ENCODE assay signal across 22 cellular contexts in the genomic region with DNA sequence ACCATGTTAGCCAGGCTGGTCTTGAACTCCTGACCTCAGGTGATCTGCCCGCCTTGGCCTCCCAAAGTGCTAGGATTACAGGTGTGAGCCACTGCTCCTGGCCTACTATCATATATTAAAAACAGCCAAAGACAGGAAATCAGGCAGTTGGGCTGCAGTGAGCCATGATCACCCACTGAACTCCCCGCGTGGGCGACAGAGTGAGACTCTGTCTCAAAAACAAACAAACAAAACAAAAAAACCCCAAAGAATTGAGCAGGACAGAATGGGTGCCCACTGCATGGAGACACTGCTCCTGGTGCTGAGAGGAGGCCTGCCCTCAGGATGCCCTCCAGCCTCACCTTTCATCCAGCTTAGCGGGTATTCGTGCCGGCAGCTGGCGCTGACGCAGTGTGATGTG. TPM values are rescaled to one million over a fixed set of nuclear protein-coding genes. Genes with fewer than 3 reads are reported as not detected.
DNase-seq lines count a peak whose midpoint lies in the region; ATAC-seq, FAIRE-seq and TF ChIP-seq lines count a peak whose summit lies in the region.
"Had no signal": no experiment of that assay in that cellular context is flagged by ENCODE, and none has a peak within 500 bp of the region (broad histone marks: within the 10 kb centered on the region; RNA-seq: fewer than 3 reads in every experiment).

No MANE protein-coding gene starts in this region.

- POLR2A ChIA-PET in CD4-positive, alpha-beta memory T cell (lab: Charles Lee; ENCODE audit: partially characterized antibody): interaction anchor here (0.8 to 1.4 kb wide), 2 partner anchors 13 to 17 kb away, joined by 3 read pairs; a partner anchor contains a TSS
- POLR2A ChIA-PET in K562 (lab: Yijun Ruan, JAX): interaction anchor here (0.7 to 1.0 kb wide), 3 partner anchors 17 to 345 kb away, joined by 3 to 5 read pairs (median 3); a partner anchor contains a TSS
- POLR2A ChIA-PET in activated CD4-positive, alpha-beta T cell treated with anti-CD3 and anti-CD28 coated beads, Interleukin-2, amount 10 ng/mL, durations not matched to agents 7 days and 5 days (lab: Charles Lee): no interaction called here

- H3K36me3 ChIP-seq in BLaER1: peaks cover 34% of the 10 kb centered on the region
- peaks cover 5% of the 10 kb centered on the region for H3K36me3 ChIP-seq in CD4-positive, alpha-beta memory T cell (ENCODE audit: insufficient read depth, low read length)
- peaks cover 8% of the 10 kb centered on the region; the same call in 2 of the 3 replicates for H3K36me3 ChIP-seq in K562 (ENCODE audit: control insufficient read depth, insufficient read depth, low read length)
- H3K36me3 ChIP-seq in mesenchymal stem cell (ENCODE audit: control insufficient read depth in 1 of 2, insufficient read depth in 2 of 2, low read depth in 1 of 2, low read length in 2 of 2): peaks cover 35 to 45% of the 10 kb centered on the region in 2 experiments
- H3K36me3 ChIP-seq: HAP-1 had no signal

- no TSS peak for BruUV-seq in K562 (replicated peaks; lab: Mats Ljungman, UMichigan)

- no peak overlapping the region for H3K4me3 Mint-ChIP-seq in CD4-positive, alpha-beta memory T cell
- H3K4me3 Mint-ChIP-seq in nephron (no peak overlapping the region), endothelial cell (ENCODE audit: unreplicated experiment) (no peak overlapping the region)
- H3K4me3 Mint-ChIP-seq in activated CD4-positive, alpha-beta T cell treated with anti-CD3 and anti-CD28 coated beads, Interleukin-2, amount 10 ng/mL, durations not matched to agents 7 days and 5 days: no peak overlapping the region

- H3K4me1 Mint-ChIP-seq in CD4-positive, alpha-beta memory T cell: peaks cover 5 to 30% (median 15%) of the 10 kb centered on the region in 4 donors
- peaks cover 18% of the 10 kb centered on the region for H3K4me1 Mint-ChIP-seq in nephron
- H3K4me1 Mint-ChIP-seq in endothelial cell (ENCODE audit: unreplicated experiment): peaks cover 6% of the 10 kb centered on the region
- H3K4me1 Mint-ChIP-seq in activated CD4-positive, alpha-beta T cell treated with anti-CD3 and anti-CD28 coated beads, Interleukin-2, amount 10 ng/mL, durations not matched to agents 7 days and 5 days: peaks cover 16% of the 10 kb centered on the region

- H3K79me2 ChIP-seq in K562 (ENCODE audit: control insufficient read depth, insufficient read depth, low read length): no peaks in the 10 kb centered on the region

- H3K4me2 ChIP-seq in BLaER1: peak overlapping the region; percentile 54
- H3K4me2 ChIP-seq in K562 (ENCODE audit: insufficient read depth, low read length): no peak overlapping the region
- H3K4me2 ChIP-seq in mesenchymal stem cell (ENCODE audit: low read length, poor library complexity, severe bottlenecking): no peak overlapping the region

- intact Hi-C loops in CD4-positive, alpha-beta memory T cell (cut with micrococcal nuclease): no loop called here
- intact Hi-C loops in K562 (cut with micrococcal nuclease): no loop called here

- no peak for TF ChIP-seq POLR2A in K562 (conservative IDR thresholded peaks at IDR 0.05)

- ATAC-seq in K562: no peak
- ATAC-seq: Right ventricle myocardium inferior, SK-N-SH treated with all-trans-retinoic acid at 6 μM for 48 hours had no signal

- H3K4me1 ChIP-seq in BLaER1 (peaks cover 65% of the 10 kb centered on the region), K562 (replicated peaks in 1 of 2; ENCODE audit: control insufficient read depth in 2 of 2, insufficient read depth in 2 of 2, low read length in 2 of 2) (peaks cover 24 to 56% of the 10 kb centered on the region in 2 experiments; a peak in 4 of 5 replicates), mesenchymal stem cell (ENCODE audit: control insufficient read depth, insufficient read depth, low read depth, low read length) (peaks cover 2% of the 10 kb centered on the region)
- peaks cover 31% of the 10 kb centered on the region for H3K4me1 ChIP-seq in CD4-positive, alpha-beta memory T cell (ENCODE audit: insufficient read depth, low read length)
- H3K4me1 ChIP-seq: HAP-1 had no signal

- H4K20me1 ChIP-seq in BLaER1: no peaks in the 10 kb centered on the region
- no peaks in the 10 kb centered on the region for H4K20me1 ChIP-seq in K562 (replicated peaks; ENCODE audit: control insufficient read depth, insufficient read depth, low read length)

- no peak for FAIRE-seq in K562 (lab: Jason Lieb, UNC)

- no peak overlapping the region for H2AK5ac ChIP-seq in mesenchymal stem cell (ENCODE audit: low read length, severe bottlenecking)

- H4K8ac ChIP-seq in mesenchymal stem cell (ENCODE audit: low read length): no peak overlapping the region

- no peaks in the 10 kb centered on the region for H3K27me3 Mint-ChIP-seq in CD4-positive, alpha-beta memory T cell
- H3K27me3 Mint-ChIP-seq in nephron (ENCODE audit: low read depth) (no peaks in the 10 kb centered on the region), endothelial cell (ENCODE audit: unreplicated experiment) (peaks cover 2% of the 10 kb centered on the region)
- no peaks in the 10 kb centered on the region for H3K27me3 Mint-ChIP-seq in activated CD4-positive, alpha-beta T cell treated with anti-CD3 and anti-CD28 coated beads, Interleukin-2, amount 10 ng/mL, durations not matched to agents 7 days and 5 days
- H3K27me3 Mint-ChIP-seq: CD8-positive, alpha-beta memory T cell had no signal

- peak overlapping the region; percentile 71 for H3K27ac ChIP-seq in BLaER1
- no peak overlapping the region for H3K27ac ChIP-seq in CD4-positive, alpha-beta memory T cell (ENCODE audit: low read depth, low read length)
- H3K27ac ChIP-seq in K562 (ENCODE audit: extremely low read depth, low read depth, low read length): no peak overlapping the region
- no peak overlapping the region for H3K27ac ChIP-seq in mesenchymal stem cell (ENCODE audit: low read length, poor library complexity, severe bottlenecking)
- H3K27ac ChIP-seq: HL-60 had no signal

- peaks cover 1% of the 10 kb centered on the region for H3K79me1 ChIP-seq in mesenchymal stem cell (replicated peaks; ENCODE audit: low read length, poor library complexity, severe bottlenecking)

- H3K36me3 Mint-ChIP-seq in CD4-positive, alpha-beta memory T cell: peaks cover 2 to 12% of the 10 kb centered on the region in 2 donors
- peaks cover 9% of the 10 kb centered on the region for H3K36me3 Mint-ChIP-seq in nephron (ENCODE audit: low read depth)
- H3K36me3 Mint-ChIP-seq in endothelial cell (ENCODE audit: low read depth, unreplicated experiment): peaks cover 7% of the 10 kb centered on the region
- peaks cover 10% of the 10 kb centered on the region for H3K36me3 Mint-ChIP-seq in activated CD4-positive, alpha-beta T cell treated with anti-CD3 and anti-CD28 coated beads, Interleukin-2, amount 10 ng/mL, durations not matched to agents 7 days and 5 days (ENCODE audit: low read depth)

- no peak overlapping the region for H3K4me3 ChIP-seq in BLaER1
- H3K4me3 ChIP-seq in CD4-positive, alpha-beta memory T cell (ENCODE audit: low read length in 2 of 2): no peak overlapping the region
- H3K4me3 ChIP-seq in K562: no peak overlapping the region
- H3K4me3 ChIP-seq in mesenchymal stem cell (ENCODE audit: insufficient read depth in 1 of 2, low read depth in 1 of 2, low read length in 2 of 2): no peak overlapping the region
- H3K4me3 ChIP-seq: HAP-1 had no signal

- H3K4ac ChIP-seq in mesenchymal stem cell (ENCODE audit: low read depth in 1 of 2, low read length in 2 of 2): no peak overlapping the region

- in situ Hi-C loops in K562 (cut with MboI): no loop called here

- no peak for TF ChIP-seq CTCF in K562 (IDR thresholded peaks at IDR 0.05 in 2 of 3, conservative IDR thresholded peaks at IDR 0.05 in 1 of 3; ENCODE audit: insufficient read depth in 2 of 3, low read depth in 1 of 3, low read length in 3 of 3)
- no peak for TF ChIP-seq CTCF in nephron (IDR thresholded peaks at IDR 0.05; ENCODE audit: unreplicated experiment in 3 of 3)
- no peak for TF ChIP-seq CTCF in endothelial cell (IDR thresholded peaks at IDR 0.05; ENCODE audit: unreplicated experiment)

- no peaks in the 10 kb centered on the region for H3K9me1 ChIP-seq in K562 (ENCODE audit: control insufficient read depth, insufficient read depth, low read length)

- H2AFZ ChIP-seq in K562 (ENCODE audit: low read depth, low read length) (no peak overlapping the region), mesenchymal stem cell (ENCODE audit: low read depth, low read length) (no peak overlapping the region)

- H3K9me3 ChIP-seq in BLaER1 (no peaks in the 10 kb centered on the region), K562 (replicated peaks; ENCODE audit: control insufficient read depth, insufficient read depth, low read depth, low read length) (no peaks in the 10 kb centered on the region), mesenchymal stem cell (ENCODE audit: control insufficient read depth, low read length) (no peaks in the 10 kb centered on the region)
- H3K9me3 ChIP-seq in CD4-positive, alpha-beta memory T cell (ENCODE audit: control insufficient read depth in 1 of 2, low read length in 2 of 2): no peaks in the 10 kb centered on the region
- H3K9me3 ChIP-seq: HAP-1 had no signal

- no peak overlapping the region for H2BK15ac ChIP-seq in mesenchymal stem cell (ENCODE audit: low read depth, poor library complexity, severe bottlenecking)

- no peak for TF ChIP-seq EP300 in K562 (IDR thresholded peaks at IDR 0.05; ENCODE audit: low read length)

- H3K14ac ChIP-seq in mesenchymal stem cell (ENCODE audit: low read length in 2 of 2): no peak overlapping the region

- H3K18ac ChIP-seq in mesenchymal stem cell (ENCODE audit: low read depth in 1 of 2, low read length in 2 of 2): no peak overlapping the region

- H4K91ac ChIP-seq in mesenchymal stem cell (ENCODE audit: low read length): no peak overlapping the region

- H3K27me3 ChIP-seq in BLaER1 (no peaks in the 10 kb centered on the region), K562 (ENCODE audit: control insufficient read depth in 2 of 2, insufficient read depth in 2 of 2, low read length in 2 of 2) (no peaks in the 10 kb centered on the region), mesenchymal stem cell (ENCODE audit: control insufficient read depth in 1 of 2, insufficient read depth in 1 of 2, low read length in 2 of 2) (no peaks in the 10 kb centered on the region)
- no peaks in the 10 kb centered on the region for H3K27me3 ChIP-seq in CD4-positive, alpha-beta memory T cell (ENCODE audit: insufficient read depth, low read length)

- no peak overlapping the region for H3K23ac ChIP-seq in mesenchymal stem cell (ENCODE audit: low read length in 2 of 2)

- H3K27ac Mint-ChIP-seq in CD4-positive, alpha-beta memory T cell: peak overlapping the region in 5 of 7 donors; percentile 48 to 88 (median 80)
- H3K27ac Mint-ChIP-seq in nephron: peak overlapping the region; percentile 44 to 71 (median 62)
- no peak overlapping the region for H3K27ac Mint-ChIP-seq in endothelial cell (ENCODE audit: unreplicated experiment)
- no peak overlapping the region for H3K27ac Mint-ChIP-seq in activated CD4-positive, alpha-beta T cell treated with anti-CD3 and anti-CD28 coated beads, Interleukin-2, amount 10 ng/mL, durations not matched to agents 7 days and 5 days

- WGBS in K562 (ENCODE audit: insufficient coverage, low coverage, missing lambda C conversion rate): 77% methylated on average over 8 of the region's 9 CpGs
- 98% methylated on average over 9 of the region's 9 CpGs for WGBS in mesenchymal stem cell

- no peak overlapping the region for H2BK5ac ChIP-seq in mesenchymal stem cell (ENCODE audit: low read depth, low read length, poor library complexity, severe bottlenecking)

- H2BK12ac ChIP-seq in mesenchymal stem cell (ENCODE audit: low read length in 2 of 2): no peak overlapping the region

- no peak for TF ChIP-seq RAD21 in K562 (CRISPR knock-in tag; conservative IDR thresholded peaks at IDR 0.05 in 1 of 2, IDR thresholded peaks at IDR 0.05 in 1 of 2)

- CTCF ChIA-PET in CD4-positive, alpha-beta memory T cell (lab: Charles Lee; ENCODE audit: partially characterized antibody): interaction anchor here (0.7 kb wide), 1 partner anchor 15 kb away, joined by 3 read pairs; no protein-coding TSS in a partner anchor
- CTCF ChIA-PET in K562 (lab: Yijun Ruan, JAX; ENCODE audit: low intra/inter-chr PET ratio): no interaction called here
- CTCF ChIA-PET in activated CD4-positive, alpha-beta T cell treated with anti-CD3 and anti-CD28 coated beads, Interleukin-2, amount 10 ng/mL, durations not matched to agents 7 days and 5 days (lab: Charles Lee): interaction anchor here (0.7 to 0.8 kb wide), 2 partner anchors 16 to 18 kb away, joined by 3 read pairs; a partner anchor contains a TSS

- H3K9ac ChIP-seq in BLaER1 (0 out of 2 replicates have a peak overlapping the region, but pooled peaks have one; percentile 43), K562 (ENCODE audit: insufficient read depth in 1 of 2, low read depth in 2 of 2, low read length in 2 of 2) (peak overlapping the region in 1 of 2 experiments; percentile 70; a peak in 1 of 4 replicates), mesenchymal stem cell (ENCODE audit: low read length) (no peak overlapping the region)

- DNase-seq in CD4-positive, alpha-beta memory T cell: no peak
- DNase-seq in K562 (ENCODE audit: extremely low read depth in 1 of 4, low spot score in 3 of 4) (no peak), endothelial cell (ENCODE audit: low spot score) (no peak), mesenchymal stem cell (no peak), NCI-H345 (lab: John Stamatoyannopoulos, UW) (no peak)
- no peak for DNase-seq in activated CD4-positive, alpha-beta T cell treated with anti-CD3 and anti-CD28 coated beads, Interleukin-2, amount 10 ng/mL, durations not matched to agents 7 days and 5 days
- DNase-seq: ACHN; CD8-positive, alpha-beta memory T cell; DMS79 treated with DMSO at 0.1 percent for 48 hours; MV-4-11; NCI-H1436; NCI-H2029 treated with DMSO at 0.1 percent for 48 hours; NCI-H2171 treated with DMSO at 0.1 percent for 48 hours; NCI-H510A; NCI-H774 had no signal

- H2BK120ac ChIP-seq in mesenchymal stem cell (ENCODE audit: low read depth, low read length): no peak overlapping the region

- H3K9me3 Mint-ChIP-seq in CD4-positive, alpha-beta memory T cell: no peaks in the 10 kb centered on the region
- H3K9me3 Mint-ChIP-seq in nephron: no peaks in the 10 kb centered on the region
- no peaks in the 10 kb centered on the region for H3K9me3 Mint-ChIP-seq in endothelial cell (ENCODE audit: unreplicated experiment)
- H3K9me3 Mint-ChIP-seq in activated CD4-positive, alpha-beta T cell treated with anti-CD3 and anti-CD28 coated beads, Interleukin-2, amount 10 ng/mL, durations not matched to agents 7 days and 5 days: no peaks in the 10 kb centered on the region
- H3K9me3 Mint-ChIP-seq: CD8-positive, alpha-beta memory T cell had no signal

RNA-seq across cellular contexts. Expression of a gene that starts 5.2 kb away (rescaled TPM):
- total RNA-seq in CD4-positive, alpha-beta memory T cell: 10 to 100 TPM; 64.4 to 65.9 TPM
- 10 to 100 TPM; 20.9 to 53.3 TPM for polyA plus RNA-seq in CD4-positive, alpha-beta memory T cell
- total RNA-seq in K562 (2011; cell fraction: chromatin; rRNA removed; ENCODE audit: low replicate concordance): 12.5 and 23.7 TPM in 2 replicates
- 11.8 and 15.2 TPM in 2 replicates for total RNA-seq in K562 (2011; cell fraction: nucleolus; rRNA removed)
- total RNA-seq in K562 (2011; cell fraction: nucleoplasm; rRNA removed): 11.6 and 13.7 TPM in 2 replicates
- total RNA-seq in K562 (2014; rRNA removed): 5.1 TPM in 2 replicates
- 3.1 and 3.7 TPM in 2 replicates for total RNA-seq in K562 (2014; rRNA removed; fragmentation: Illumina TruSeq; extraction: Trizol)
- total RNA-seq in K562 (2015; rRNA removed; fragmentation: Illumina TruSeq; extraction: Trizol): 4.1 and 5.3 TPM in 2 replicates
- total RNA-seq in K562 (2021): 5.9 and 6.2 TPM in 2 replicates
- 10.9 and 17.3 TPM in 2 replicates for polyA plus RNA-seq in K562 (2011; rRNA removed)
- polyA plus RNA-seq in K562 (2011; cell fraction: cytosol; rRNA removed): 10.6 and 12.7 TPM in 2 replicates
- 18.6 and 22.5 TPM in 2 replicates for polyA plus RNA-seq in K562 (2011; cell fraction: nucleus; rRNA removed)
- 5.2 and 22.0 TPM in 2 replicates for polyA plus RNA-seq in K562 (2012)
- 3.8 and 4.9 TPM in 2 replicates for polyA plus RNA-seq in K562 (2014; fragmentation: Illumina TruSeq; extraction: Trizol)
- polyA plus RNA-seq in K562 (2014; fragmentation: Nextera tagmentation; extraction: Ambion mirVana): 1 to 10 TPM in 1 of 2 experiments, under 1 TPM in 1; 0.82 to 1.1 TPM
- polyA plus RNA-seq in K562 (2014; rRNA removed): 4.9 and 5.0 TPM in 2 replicates
- polyA minus RNA-seq in K562 (2011; rRNA and poly(A)+ RNA removed): 4.1 and 5.7 TPM in 2 replicates
- 3.1 and 8.8 TPM in 2 replicates for polyA minus RNA-seq in K562 (2011; cell fraction: cytosol; rRNA and poly(A)+ RNA removed)
- polyA minus RNA-seq in K562 (2011; cell fraction: nucleus; rRNA and poly(A)+ RNA removed): 6.2 and 11.0 TPM in 2 replicates
- 5.6 TPM for total RNA-seq in endothelial cell (ENCODE audit: unreplicated experiment)
- polyA plus RNA-seq in mesenchymal stem cell (2013, experiment 1 of 2): 1.1 TPM
- polyA plus RNA-seq in mesenchymal stem cell (2013, experiment 2 of 2): 1.6 TPM
- total RNA-seq in activated CD4-positive, alpha-beta T cell treated with anti-CD3 and anti-CD28 coated beads, Interleukin-2, amount 10 ng/mL, durations not matched to agents 7 days and 5 days: 10 to 100 TPM; 65.0 to 66.9 TPM

RNA-seq across cellular contexts. Expression of a gene that starts 16.1 kb away (rescaled TPM):
- total RNA-seq in CD4-positive, alpha-beta memory T cell: 10 to 100 TPM; 47.0 to 50.0 TPM
- 10 to 100 TPM; 39.0 to 51.7 TPM for polyA plus RNA-seq in CD4-positive, alpha-beta memory T cell
- total RNA-seq in K562 (2011; cell fraction: chromatin; rRNA removed; ENCODE audit: low replicate concordance): 51.5 and 89.0 TPM in 2 replicates
- 47.7 and 48.2 TPM in 2 replicates for total RNA-seq in K562 (2011; cell fraction: nucleolus; rRNA removed)
- total RNA-seq in K562 (2011; cell fraction: nucleoplasm; rRNA removed): 57.0 and 77.0 TPM in 2 replicates
- total RNA-seq in K562 (2014; rRNA removed) (24.0 and 31.6 TPM in 2 replicates), K562 (2014; rRNA removed; fragmentation: Illumina TruSeq; extraction: Trizol) (12.6 and 14.4 TPM in 2 replicates), K562 (2015; rRNA removed; fragmentation: Illumina TruSeq; extraction: Trizol) (21.6 and 21.7 TPM in 2 replicates), K562 (2021) (25.3 and 26.0 TPM in 2 replicates), endothelial cell (ENCODE audit: unreplicated experiment) (45.9 TPM)
- polyA plus RNA-seq in K562 (2011; rRNA removed) (22.9 and 39.8 TPM in 2 replicates), K562 (2014; fragmentation: Illumina TruSeq; extraction: Trizol) (32.6 and 35.2 TPM in 2 replicates), K562 (2014; fragmentation: Nextera tagmentation; extraction: Ambion mirVana) (1 to 10 TPM; 2.3 to 7.1 TPM), K562 (2014; rRNA removed) (23.5 and 24.6 TPM in 2 replicates)
- 33.3 and 43.6 TPM in 2 replicates for polyA plus RNA-seq in K562 (2011; cell fraction: cytosol; rRNA removed)
- 46.8 and 54.3 TPM in 2 replicates for polyA plus RNA-seq in K562 (2011; cell fraction: nucleus; rRNA removed)
- 29.5 and 74.2 TPM in 2 replicates for polyA plus RNA-seq in K562 (2012)
- 12.1 and 15.4 TPM in 2 replicates for polyA minus RNA-seq in K562 (2011; rRNA and poly(A)+ RNA removed)
- 11.6 and 18.3 TPM in 2 replicates for polyA minus RNA-seq in K562 (2011; cell fraction: cytosol; rRNA and poly(A)+ RNA removed)
- 9.6 and 15.1 TPM in 2 replicates for polyA minus RNA-seq in K562 (2011; cell fraction: nucleus; rRNA and poly(A)+ RNA removed)
- polyA plus RNA-seq in mesenchymal stem cell (2013, experiment 1 of 2): 57.6 TPM
- polyA plus RNA-seq in mesenchymal stem cell (2013, experiment 2 of 2): 54.9 TPM
- 10 to 100 TPM; 45.2 to 47.1 TPM for total RNA-seq in activated CD4-positive, alpha-beta T cell treated with anti-CD3 and anti-CD28 coated beads, Interleukin-2, amount 10 ng/mL, durations not matched to agents 7 days and 5 days

RNA-seq across cellular contexts. Expression of a gene that starts 16.5 kb away (rescaled TPM):
- total RNA-seq in CD4-positive, alpha-beta memory T cell: 10 to 100 TPM; 23.9 to 26.0 TPM
- polyA plus RNA-seq in CD4-positive, alpha-beta memory T cell: 10 to 100 TPM in 1 of 2 donors, 1 to 10 TPM in 1; 7.2 to 15.2 TPM
- total RNA-seq in K562 (2011; cell fraction: chromatin; rRNA removed; ENCODE audit: low replicate concordance): 2.3 and 3.5 TPM in 2 replicates
- 5.9 and 6.2 TPM in 2 replicates for total RNA-seq in K562 (2011; cell fraction: nucleolus; rRNA removed)
- 2.7 and 3.9 TPM in 2 replicates for total RNA-seq in K562 (2011; cell fraction: nucleoplasm; rRNA removed)
- total RNA-seq in K562 (2014; rRNA removed): 37.6 and 54.8 TPM in 2 replicates
- total RNA-seq in K562 (2014; rRNA removed; fragmentation: Illumina TruSeq; extraction: Trizol): 5.8 and 6.1 TPM in 2 replicates
- 12.9 TPM in 2 replicates for total RNA-seq in K562 (2015; rRNA removed; fragmentation: Illumina TruSeq; extraction: Trizol)
- total RNA-seq in K562 (2021): 33.5 and 34.7 TPM in 2 replicates
- 10.4 and 11.7 TPM in 2 replicates for polyA plus RNA-seq in K562 (2011; rRNA removed)
- polyA plus RNA-seq in K562 (2011; cell fraction: cytosol; rRNA removed): 16.2 and 53.2 TPM in 2 replicates
- 5.9 and 10.5 TPM in 2 replicates for polyA plus RNA-seq in K562 (2011; cell fraction: nucleus; rRNA removed)
- polyA plus RNA-seq in K562 (2012): 26.4 and 28.8 TPM in 2 replicates
- 7.2 and 14.4 TPM in 2 replicates for polyA plus RNA-seq in K562 (2014; fragmentation: Illumina TruSeq; extraction: Trizol)
- 1 to 10 TPM; 1.5 to 1.7 TPM for polyA plus RNA-seq in K562 (2014; fragmentation: Nextera tagmentation; extraction: Ambion mirVana)
- 44.9 and 46.7 TPM in 2 replicates for polyA plus RNA-seq in K562 (2014; rRNA removed)
- 1.9 and 2.9 TPM in 2 replicates for polyA minus RNA-seq in K562 (2011; rRNA and poly(A)+ RNA removed)
- 7.3 and 8.0 TPM in 2 replicates for polyA minus RNA-seq in K562 (2011; cell fraction: cytosol; rRNA and poly(A)+ RNA removed)
- 2.3 and 2.7 TPM in 2 replicates for polyA minus RNA-seq in K562 (2011; cell fraction: nucleus; rRNA and poly(A)+ RNA removed)
- 16.9 TPM for total RNA-seq in endothelial cell (ENCODE audit: unreplicated experiment)
- polyA plus RNA-seq in mesenchymal stem cell (2013, experiment 1 of 2): 23.4 TPM
- polyA plus RNA-seq in mesenchymal stem cell (2013, experiment 2 of 2): 24.8 TPM
- total RNA-seq in activated CD4-positive, alpha-beta T cell treated with anti-CD3 and anti-CD28 coated beads, Interleukin-2, amount 10 ng/mL, durations not matched to agents 7 days and 5 days: 10 to 100 TPM; 31.6 to 32.2 TPM

RNA-seq across cellular contexts. Expression of a gene that starts 28.7 kb away (rescaled TPM):
- total RNA-seq in CD4-positive, alpha-beta memory T cell: under 1 TPM; 0.42 to 0.79 TPM
- polyA plus RNA-seq in CD4-positive, alpha-beta memory T cell: not detected
- total RNA-seq in K562 (2011; cell fraction: chromatin; rRNA removed; ENCODE audit: low replicate concordance): 1.8 and 2.5 TPM in 2 replicates
- 0.66 and 1.7 TPM in 2 replicates for total RNA-seq in K562 (2011; cell fraction: nucleolus; rRNA removed)
- total RNA-seq in K562 (2011; cell fraction: nucleoplasm; rRNA removed): 0.84 and 1.2 TPM in 2 replicates
- total RNA-seq in K562 (2014; rRNA removed): not detected in 2 replicates
- total RNA-seq in K562 (2014; rRNA removed; fragmentation: Illumina TruSeq; extraction: Trizol): not detected in 2 replicates
- total RNA-seq in K562 (2015; rRNA removed; fragmentation: Illumina TruSeq; extraction: Trizol): not detected in 2 replicates
- total RNA-seq in K562 (2021): 0.40 TPM in 1 of 2 replicates, not detected in the other
- 0.19 and 0.21 TPM in 2 replicates for polyA plus RNA-seq in K562 (2011; rRNA removed)
- 0.19 TPM in 1 of 2 replicates, not detected in the other for polyA plus RNA-seq in K562 (2011; cell fraction: cytosol; rRNA removed)
- polyA plus RNA-seq in K562 (2011; cell fraction: nucleus; rRNA removed): 1.4 and 1.7 TPM in 2 replicates
- 0.61 and 1.2 TPM in 2 replicates for polyA plus RNA-seq in K562 (2012)
- polyA plus RNA-seq in K562 (2014; fragmentation: Illumina TruSeq; extraction: Trizol): not detected in 2 replicates
- not detected for polyA plus RNA-seq in K562 (2014; fragmentation: Nextera tagmentation; extraction: Ambion mirVana)
- 0.13 and 0.68 TPM in 2 replicates for polyA plus RNA-seq in K562 (2014; rRNA removed)
- not detected in 2 replicates for polyA minus RNA-seq in K562 (2011; rRNA and poly(A)+ RNA removed)
- polyA minus RNA-seq in K562 (2011; cell fraction: cytosol; rRNA and poly(A)+ RNA removed): not detected in 2 replicates
- not detected in 2 replicates for polyA minus RNA-seq in K562 (2011; cell fraction: nucleus; rRNA and poly(A)+ RNA removed)
- 0.87 TPM for total RNA-seq in endothelial cell (ENCODE audit: unreplicated experiment)
- polyA plus RNA-seq in mesenchymal stem cell (2013, experiment 1 of 2): not detected
- polyA plus RNA-seq in mesenchymal stem cell (2013, experiment 2 of 2): 0.05 TPM
- total RNA-seq in activated CD4-positive, alpha-beta T cell treated with anti-CD3 and anti-CD28 coated beads, Interleukin-2, amount 10 ng/mL, durations not matched to agents 7 days and 5 days: under 1 TPM; 0.83 to 0.97 TPM
- total RNA-seq: G401, Right ventricle myocardium inferior had no signal
- polyA plus RNA-seq: CD8-positive, alpha-beta memory T cell had no signal

RNA-seq across cellular contexts. Expression of a gene that starts 33.5 kb away (rescaled TPM):
- 100 to 1,000 TPM; 329 to 351 TPM for total RNA-seq in CD4-positive, alpha-beta memory T cell
- polyA plus RNA-seq in CD4-positive, alpha-beta memory T cell: 10 to 100 TPM; 15.2 to 76.0 TPM
- total RNA-seq in K562 (2011; cell fraction: chromatin; rRNA removed; ENCODE audit: low replicate concordance): 270 and 391 TPM in 2 replicates
- 228 and 234 TPM in 2 replicates for total RNA-seq in K562 (2011; cell fraction: nucleolus; rRNA removed)
- total RNA-seq in K562 (2011; cell fraction: nucleoplasm; rRNA removed): 270 and 297 TPM in 2 replicates
- 313 and 355 TPM in 2 replicates for total RNA-seq in K562 (2014; rRNA removed)
- 375 and 414 TPM in 2 replicates for total RNA-seq in K562 (2014; rRNA removed; fragmentation: Illumina TruSeq; extraction: Trizol)
- total RNA-seq in K562 (2015; rRNA removed; fragmentation: Illumina TruSeq; extraction: Trizol): 274 and 290 TPM in 2 replicates
- 579 and 605 TPM in 2 replicates for total RNA-seq in K562 (2021)
- 284 and 572 TPM in 2 replicates for polyA plus RNA-seq in K562 (2011; rRNA removed)
- polyA plus RNA-seq in K562 (2011; cell fraction: cytosol; rRNA removed): 251 and 262 TPM in 2 replicates
- polyA plus RNA-seq in K562 (2011; cell fraction: nucleus; rRNA removed): 342 and 362 TPM in 2 replicates
- 353 and 512 TPM in 2 replicates for polyA plus RNA-seq in K562 (2012)
- 550 and 610 TPM in 2 replicates for polyA plus RNA-seq in K562 (2014; fragmentation: Illumina TruSeq; extraction: Trizol)
- polyA plus RNA-seq in K562 (2014; fragmentation: Nextera tagmentation; extraction: Ambion mirVana): 10 to 100 TPM; 39.5 to 51.4 TPM
- 271 and 299 TPM in 2 replicates for polyA plus RNA-seq in K562 (2014; rRNA removed)
- 359 and 423 TPM in 2 replicates for polyA minus RNA-seq in K562 (2011; rRNA and poly(A)+ RNA removed)
- polyA minus RNA-seq in K562 (2011; cell fraction: cytosol; rRNA and poly(A)+ RNA removed): 278 and 317 TPM in 2 replicates
- 71.0 and 135 TPM in 2 replicates for polyA minus RNA-seq in K562 (2011; cell fraction: nucleus; rRNA and poly(A)+ RNA removed)
- 343 TPM for total RNA-seq in endothelial cell (ENCODE audit: unreplicated experiment)
- 177 TPM for polyA plus RNA-seq in mesenchymal stem cell (2013, experiment 1 of 2)
- 181 TPM for polyA plus RNA-seq in mesenchymal stem cell (2013, experiment 2 of 2)
- 100 to 1,000 TPM; 517 to 535 TPM for total RNA-seq in activated CD4-positive, alpha-beta T cell treated with anti-CD3 and anti-CD28 coated beads, Interleukin-2, amount 10 ng/mL, durations not matched to agents 7 days and 5 days

Comparison
In these comparisons a context has a peak if more than half of its experiments do, and no peak if none do; other contexts are left out.
1. H3K27ac Mint-ChIP-seq: peak in CD4-positive, alpha-beta memory T cell (5 of 7) and nephron (3 of 3); none in endothelial cell (single experiment) and activated CD4-positive, alpha-beta T cell treated with anti-CD3 and anti-CD28 coated beads, Interleukin-2, amount 10 ng/mL, durations not matched to agents 7 days and 5 days (single experiment).